Comparison of ENCODE assay signal across 19 cellular contexts in genomic region chr3:125189378-125190165, GRCh38. TPM values are rescaled to one million over a fixed set of nuclear protein-coding genes. Genes with fewer than 3 reads are reported as not detected.
DNase-seq lines count a peak whose midpoint lies in the region; ATAC-seq, FAIRE-seq and TF ChIP-seq lines count a peak whose summit lies in the region.
"Had no signal": no experiment of that assay in that cellular context is flagged by ENCODE, and none has a peak within 500 bp of the region (broad histone marks: within the 10 kb centered on the region; RNA-seq: fewer than 3 reads in every experiment).

No MANE protein-coding gene starts in this region.

- no peak for DNase-seq in IMR-90
- DNase-seq in glutamatergic neuron: no peak
- peak; percentile 57 for DNase-seq in osteocyte (ENCODE audit: extremely low spot score, unreplicated experiment)
- no peak for DNase-seq in HTR-8/SVneo (ENCODE audit: insufficient read length, low spot score)
- DNase-seq in stimulated activated CD4-positive, alpha-beta T cell treated with anti-CD3 and anti-CD28 coated beads, Interleukin-4, amount 100 ng/mL, for 4 hours: no peak
- DNase-seq in activated effector memory CD4-positive, alpha-beta T cell treated with anti-CD3 and anti-CD28 coated beads, Interleukin-2, amount 50 U/mL, for 16 hours: no peak
- DNase-seq: Calu3; CD8-positive, alpha-beta T cell; DMS79 treated with DMSO at 0.1 percent for 48 hours; GF-D8; GM23248; H7; HFFc6 had no signal

- H3K4me3 ChIP-seq in IMR-90 (ENCODE audit: insufficient read depth, low read depth, low read length): no peak overlapping the region
- H3K4me3 ChIP-seq: BLaER1 treated with 17β-estradiol and CSF1 and Interleukin-3, amounts not matched to agents 10 nM and 100 nM; GM23248 had no signal

- TF ChIP-seq RAD21 in IMR-90 (IDR thresholded peaks at IDR 0.05; ENCODE audit: low read length): no peak

- H3K27ac Mint-ChIP-seq in glutamatergic neuron (ENCODE audit: unreplicated experiment) (peak overlapping the region; percentile 22), osteocyte (ENCODE audit: unreplicated experiment) (no peak overlapping the region)
- H3K27ac Mint-ChIP-seq: B cell; CD8-positive, alpha-beta T cell; HFFc6 had no signal

- H3K27ac ChIP-seq in IMR-90 (ENCODE audit: insufficient read depth, low read length): no peak overlapping the region
- H3K27ac ChIP-seq: BLaER1 treated with 17β-estradiol and CSF1 and Interleukin-3, amounts not matched to agents 10 nM and 100 nM; GM23248 had no signal

- H2AFZ ChIP-seq in IMR-90 (replicated peaks; ENCODE audit: low read length, poor library complexity): no peak overlapping the region
- H2AFZ ChIP-seq: GM23248 had no signal

- no peak overlapping the region for H3K23ac ChIP-seq in IMR-90 (ENCODE audit: low read depth, low read length)

- in situ Hi-C loops in IMR-90 (cut with MboI; ENCODE audit: low sequenced_read_pairs): no loop called here

- WGBS in IMR-90 (ENCODE audit: extremely low coverage in 2 of 2, insufficient read length in 1 of 2), 2 experiments: no CpG with 5 or more reads among the region's 7 CpGs

- TF ChIP-seq POLR2A in IMR-90 (IDR thresholded peaks at IDR 0.05; ENCODE audit: low read depth, low read length): no peak

- H3K9ac ChIP-seq in IMR-90 (ENCODE audit: low read depth, low read length): no peak overlapping the region
- H3K9ac ChIP-seq: BLaER1 treated with 17β-estradiol and CSF1 and Interleukin-3, amounts not matched to agents 10 nM and 100 nM; GM23248 had no signal

- no peaks in the 10 kb centered on the region for H3K79me1 ChIP-seq in IMR-90 (ENCODE audit: low read depth in 1 of 2, low read length in 2 of 2)

- no peak overlapping the region for H3K18ac ChIP-seq in IMR-90 (ENCODE audit: low read depth, low read length)

- no peak overlapping the region for H2BK20ac ChIP-seq in IMR-90 (ENCODE audit: low read depth, low read length)

- ATAC-seq in IMR-90 (ENCODE audit: low read depth): no peak
- no peak for ATAC-seq in GM19467 (IDR thresholded peaks at IDR 0.05; ENCODE audit: unreplicated experiment)
- ATAC-seq: CD8-positive, alpha-beta T cell; HCT116; HepG2 had no signal

- H2BK120ac ChIP-seq in IMR-90 (ENCODE audit: low read depth, low read length): no peak overlapping the region

- H3K4me1 Mint-ChIP-seq in glutamatergic neuron (ENCODE audit: low read depth, unreplicated experiment): peaks cover 23% of the 10 kb centered on the region
- peaks cover 24% of the 10 kb centered on the region for H3K4me1 Mint-ChIP-seq in osteocyte (ENCODE audit: unreplicated experiment)

- H3K27me3 Mint-ChIP-seq in glutamatergic neuron (ENCODE audit: unreplicated experiment) (peaks cover 5% of the 10 kb centered on the region), osteocyte (ENCODE audit: unreplicated experiment) (no peaks in the 10 kb centered on the region)
- H3K27me3 Mint-ChIP-seq: B cell had no signal

- POLR2A ChIA-PET in IMR-90 (lab: Charles Lee; ENCODE audit: unreplicated experiment): no interaction called here

- H3K9me3 ChIP-seq in IMR-90 (ENCODE audit: control insufficient read depth, insufficient read depth, low read length): no peaks in the 10 kb centered on the region; the same call in 1 of the 2 replicates
- H3K9me3 ChIP-seq: BLaER1 treated with 17β-estradiol and CSF1 and Interleukin-3, amounts not matched to agents 10 nM and 100 nM had no signal

- no peak overlapping the region for H3K4ac ChIP-seq in IMR-90 (ENCODE audit: low read depth, low read length)

- H3K56ac ChIP-seq in IMR-90 (ENCODE audit: extremely low read depth, insufficient read depth, low read length): no peak overlapping the region

- 0 out of 2 replicates have a peak, but pooled peaks cover 1% of the 10 kb centered on the region for H3K27me3 ChIP-seq in IMR-90 (ENCODE audit: control insufficient read depth, insufficient read depth, low read length)
- H3K27me3 ChIP-seq: BLaER1 treated with 17β-estradiol and CSF1 and Interleukin-3, amounts not matched to agents 10 nM and 100 nM had no signal

- no peak for FAIRE-seq in HTR-8/SVneo (lab: Jason Lieb, UNC)
- FAIRE-seq: GM19239, HepG2 had no signal

- TF ChIP-seq CTCF in IMR-90 (conservative IDR thresholded peaks at IDR 0.05; ENCODE audit: low read depth, low read length) (no peak), glutamatergic neuron (IDR thresholded peaks at IDR 0.05; ENCODE audit: partially characterized antibody, unreplicated experiment) (no peak), osteocyte (IDR thresholded peaks at IDR 0.05) (no peak)

- H3K36me3 ChIP-seq in IMR-90 (ENCODE audit: control insufficient read depth, insufficient read depth, low read length): no peaks in the 10 kb centered on the region
- H3K36me3 ChIP-seq: BLaER1 treated with 17β-estradiol and CSF1 and Interleukin-3, amounts not matched to agents 10 nM and 100 nM had no signal

- H4K20me1 ChIP-seq in IMR-90 (ENCODE audit: insufficient read depth, low read length): no peaks in the 10 kb centered on the region
- H4K20me1 ChIP-seq: BLaER1 treated with 17β-estradiol and CSF1 and Interleukin-3, amounts not matched to agents 10 nM and 100 nM had no signal

- H2AK5ac ChIP-seq in IMR-90 (ENCODE audit: low read depth, low read length): peak overlapping the region; percentile 11; the same call in 1 of the 2 replicates

- no peak overlapping the region for H2BK15ac ChIP-seq in IMR-90 (ENCODE audit: low read depth, low read length)

- H3K9me3 Mint-ChIP-seq in glutamatergic neuron (ENCODE audit: unreplicated experiment): peaks cover 10% of the 10 kb centered on the region
- H3K9me3 Mint-ChIP-seq in osteocyte (ENCODE audit: unreplicated experiment): no peaks in the 10 kb centered on the region
- H3K9me3 Mint-ChIP-seq: CD8-positive, alpha-beta T cell; HFFc6 had no signal

- H3K9me1 ChIP-seq in IMR-90 (ENCODE audit: insufficient read depth, low read length): peaks cover 5% of the 10 kb centered on the region; the same call in 1 of the 2 replicates

- peaks cover 19% of the 10 kb centered on the region; the same call in 1 of the 2 replicates for H3K4me1 ChIP-seq in IMR-90 (ENCODE audit: control insufficient read depth, insufficient read depth, low read length)

- intact Hi-C loops in IMR-90 (cut with micrococcal nuclease): loop anchor here (10.0 kb wide), 1 partner anchor 265 kb away; no protein-coding TSS in a partner anchor

- no TSS peak for BruUV-seq in IMR-90 (replicated peaks; lab: Mats Ljungman, UMichigan)

- no peak overlapping the region for H3K4me2 ChIP-seq in IMR-90 (ENCODE audit: low read depth, low read length)
- H3K4me2 ChIP-seq: BLaER1 treated with 17β-estradiol and CSF1 and Interleukin-3, amounts not matched to agents 10 nM and 100 nM had no signal

- H4K8ac ChIP-seq in IMR-90 (ENCODE audit: low read depth in 2 of 2, low read length in 2 of 2): no peak overlapping the region

- H3K14ac ChIP-seq in IMR-90 (replicated peaks; ENCODE audit: low read depth, low read length): no peak overlapping the region

- no peak overlapping the region for H2BK5ac ChIP-seq in IMR-90 (ENCODE audit: low read depth, low read length, poor library complexity, severe bottlenecking)

- CTCF ChIA-PET in IMR-90 (lab: Yijun Ruan, JAX): interaction anchor here (1.0 kb wide), 1 partner anchor 261 kb away, joined by 3 read pairs; no protein-coding TSS in a partner anchor

- H3K4me3 Mint-ChIP-seq in glutamatergic neuron (ENCODE audit: unreplicated experiment) (no peak overlapping the region), osteocyte (ENCODE audit: unreplicated experiment) (no peak overlapping the region)
- H3K4me3 Mint-ChIP-seq: B cell; CD8-positive, alpha-beta T cell; HFFc6 had no signal

- no peaks in the 10 kb centered on the region for H3K36me3 Mint-ChIP-seq in glutamatergic neuron (ENCODE audit: unreplicated experiment)
- no peaks in the 10 kb centered on the region for H3K36me3 Mint-ChIP-seq in osteocyte (ENCODE audit: unreplicated experiment)
- H3K36me3 Mint-ChIP-seq: CD8-positive, alpha-beta T cell had no signal

- no peak overlapping the region for H2AK9ac ChIP-seq in IMR-90 (replicated peaks; ENCODE audit: low read depth, low read length, poor library complexity)

- H4K91ac ChIP-seq in IMR-90 (ENCODE audit: insufficient read depth, low read depth, low read length): no peak overlapping the region

- no peak overlapping the region for H4K5ac ChIP-seq in IMR-90 (ENCODE audit: low read depth, low read length)

- dilution Hi-C loops in IMR-90 (cut with HindIII; ENCODE audit: low sequenced_read_pairs, unreplicated experiment): no loop called here

TF ChIP-seq in IMR-90, 13 proteins besides CTCF, POLR2A, EP300 and RAD21:
- TF ChIP-seq RFX5 (IDR thresholded peaks at IDR 0.05; ENCODE audit: low read depth, low read length): no peak
- TF ChIP-seq NFE2L2 (IDR thresholded peaks at IDR 0.05; ENCODE audit: low read depth, low read length): no peak
- no peak for TF ChIP-seq CHD1 (IDR thresholded peaks at IDR 0.05; ENCODE audit: low read depth, low read length)

RNA-seq across cellular contexts. Expression of gene SLC12A8, which starts 23.0 kb away (rescaled TPM):
- total RNA-seq in IMR-90 (2012; rRNA removed) (1.9 and 2.2 TPM in 2 replicates), glutamatergic neuron (ENCODE audit: unreplicated experiment) (2.4 TPM), osteocyte (2.0 and 3.0 TPM in 2 replicates)
- polyA plus RNA-seq in IMR-90 (2012; rRNA removed): 3.5 and 4.3 TPM in 2 replicates
- 3.6 and 5.2 TPM in 2 replicates for polyA plus RNA-seq in IMR-90 (2012; cell fraction: cytosol; rRNA removed)
- polyA plus RNA-seq in IMR-90 (2012; cell fraction: nucleus; rRNA removed; ENCODE audit: low replicate concordance): 10.1 and 12.4 TPM in 2 replicates
- total RNA-seq: CD8-positive, alpha-beta T cell had no signal
